Comparison of ENCODE assay signal across 1 cellular context in genomic region chr20:940926-941325, GRCh38.
A peak's percentile ranks its signal among the peaks of the same experiment; 100 is the strongest.
TF ChIP-seq lines count a peak whose summit lies in the region.

No MANE protein-coding gene starts in this region.

TF ChIP-seq in HepG2, 621 proteins besides CTCF, POLR2A, EP300 and RAD21:
- TF ChIP-seq RARA (CRISPR knock-in tag; IDR thresholded peaks at IDR 0.05), result no peak
- TF ChIP-seq NCOA2 (CRISPR knock-in tag; IDR thresholded peaks at IDR 0.05), result no peak
- TF ChIP-seq ZNF570 (CRISPR knock-in tag; IDR thresholded peaks at IDR 0.05; ENCODE audit: borderline replicate concordance), result no peak
- TF ChIP-seq ZNF609 (CRISPR knock-in tag; IDR thresholded peaks at IDR 0.05; ENCODE audit: borderline replicate concordance), result no peak
- TF ChIP-seq MTA3 (CRISPR knock-in tag; IDR thresholded peaks at IDR 0.05), result no peak
- peak; percentile 71 for TF ChIP-seq ZNF768 (CRISPR knock-in tag; IDR thresholded peaks at IDR 0.05)
